Comparison of ENCODE assay signal across 8 cellular contexts in genomic region chr20:43681468-43681942, GRCh38. TPM values are rescaled to one million over a fixed set of nuclear protein-coding genes. Genes with fewer than 3 reads are reported as not detected.
DNase-seq lines count a peak whose midpoint lies in the region; ATAC-seq lines count a peak whose summit lies in the region.

No MANE protein-coding gene starts in this region.

- peaks cover 18% of the 10 kb centered on the region for H3K79me1 ChIP-seq in mesendoderm (ENCODE audit: low read length)
- H3K79me1 ChIP-seq in trophoblast cell (ENCODE audit: low read length), result no peaks in the 10 kb centered on the region

- no peak overlapping the region for H2BK12ac ChIP-seq in trophoblast cell (ENCODE audit: low read length)

- H2BK15ac ChIP-seq in mesendoderm (replicated peaks; ENCODE audit: low read depth), result no peak overlapping the region

- H3K79me2 ChIP-seq in mesendoderm (ENCODE audit: control insufficient read depth, insufficient read depth, low read length), result peaks cover 14% of the 10 kb centered on the region
- no peaks in the 10 kb centered on the region for H3K79me2 ChIP-seq in trophoblast cell (ENCODE audit: control insufficient read depth, insufficient read depth, low read length, poor library complexity)

- H3K56ac ChIP-seq in mesendoderm (ENCODE audit: low read length), result no peak overlapping the region

- H2BK5ac ChIP-seq in mesendoderm (ENCODE audit: low read length) (no peak overlapping the region), trophoblast cell (ENCODE audit: low read depth, low read length, poor library complexity) (no peak overlapping the region)

- no peak overlapping the region for H4K5ac ChIP-seq in mesendoderm (ENCODE audit: low read length)

- H3K14ac ChIP-seq in trophoblast cell (ENCODE audit: low read length), result no peak overlapping the region

- H4K8ac ChIP-seq in mesendoderm (ENCODE audit: low read depth, low read length), result no peak overlapping the region
- H4K8ac ChIP-seq in trophoblast cell (ENCODE audit: low read depth, low read length), result no peak overlapping the region

- H3K27me3 ChIP-seq in mesendoderm (ENCODE audit: insufficient read depth, low read length, poor library complexity), result no peaks in the 10 kb centered on the region
- H3K27me3 ChIP-seq in trophoblast cell (ENCODE audit: insufficient read depth, low read length), result no peaks in the 10 kb centered on the region

- no peak overlapping the region for H3K18ac ChIP-seq in mesendoderm (ENCODE audit: low read length)
- no peak overlapping the region for H3K18ac ChIP-seq in trophoblast cell (ENCODE audit: low read length)

- peaks cover 8 to 17% of the 10 kb centered on the region in 2 donors for H3K36me3 Mint-ChIP-seq in activated naive CD4-positive, alpha-beta T cell treated with anti-CD3 and anti-CD28 coated beads, Interleukin-2, amount 50 U/mL, for 72 hours

- H3K9ac ChIP-seq in mesendoderm (ENCODE audit: low read length) (no peak overlapping the region), trophoblast cell (ENCODE audit: low read length) (no peak overlapping the region)

- H3K36me3 ChIP-seq in mesendoderm (ENCODE audit: control insufficient read depth, insufficient read depth, low read length) (peaks cover 12% of the 10 kb centered on the region), trophoblast cell (ENCODE audit: control insufficient read depth in 1 of 2, insufficient read depth in 2 of 2, low read length in 2 of 2) (peaks cover 17 to 24% of the 10 kb centered on the region in 2 experiments)

- H3K27ac ChIP-seq in mesendoderm (ENCODE audit: low read depth, low read length), result no peak overlapping the region
- H3K27ac ChIP-seq in trophoblast cell (ENCODE audit: low read depth, low read length), result no peak overlapping the region

- H4K12ac ChIP-seq in trophoblast cell (ENCODE audit: low read depth, low read length), result no peak overlapping the region

- H4K91ac ChIP-seq in trophoblast cell (ENCODE audit: low read depth, low read length), result no peak overlapping the region

- H3K4ac ChIP-seq in mesendoderm (ENCODE audit: low read depth, low read length) (no peak overlapping the region), trophoblast cell (ENCODE audit: low read depth, low read length) (no peak overlapping the region)

- DNase-seq in activated naive CD4-positive, alpha-beta T cell treated with anti-CD3 and anti-CD28 coated beads, Interleukin-2, amount 50 U/mL, for 72 hours (ENCODE audit: low spot score in 2 of 2), result no peak
- DNase-seq in activated naive CD4-positive, alpha-beta T cell treated with Interleukin-2 at 50 U/mL for 16 hours, result no peak
- DNase-seq in NCI-H345 (lab: John Stamatoyannopoulos, UW), result peak; percentile 97
- peak; percentile 51 for DNase-seq in mesendoderm
- DNase-seq in COLO668 (lab: John Stamatoyannopoulos, UW; ENCODE audit: unreplicated experiment), result no peak
- DNase-seq in trophoblast cell, result no peak
- DNase-seq in activated CD4-positive, alpha-beta T cell treated with anti-CD3 and anti-CD28 coated beads for 48 hours, result no peak

- H2AK5ac ChIP-seq in mesendoderm (ENCODE audit: low read length), result no peak overlapping the region
- H2AK5ac ChIP-seq in trophoblast cell (ENCODE audit: low read length), result no peak overlapping the region

- no peak overlapping the region for H3K23ac ChIP-seq in mesendoderm (ENCODE audit: low read length)
- no peak overlapping the region for H3K23ac ChIP-seq in trophoblast cell (ENCODE audit: low read length)

- no peaks in the 10 kb centered on the region for H3K9me3 ChIP-seq in trophoblast cell (ENCODE audit: insufficient read depth, low read depth, low read length)

- peak overlapping the region; percentile 55 to 82 for H3K27ac Mint-ChIP-seq in activated naive CD4-positive, alpha-beta T cell treated with anti-CD3 and anti-CD28 coated beads, Interleukin-2, amount 50 U/mL, for 72 hours

- WGBS in mesendoderm (ENCODE audit: extremely low coverage, insufficient coverage, low lambda C conversion rate), result no CpG with 5 or more reads among the region's 8 CpGs
- WGBS in trophoblast cell (ENCODE audit: extremely low coverage, insufficient coverage, insufficient read length), result no CpG with 5 or more reads among the region's 8 CpGs

- H2BK120ac ChIP-seq in mesendoderm (ENCODE audit: low read depth, low read length) (no peak overlapping the region), trophoblast cell (ENCODE audit: insufficient read depth, low read length, poor library complexity) (no peak overlapping the region)

- ATAC-seq in activated naive CD4-positive, alpha-beta T cell treated with anti-CD3 and anti-CD28 coated beads, Interleukin-2, amount 50 U/mL, for 72 hours, result peak in 1 of 2 donors; percentile 27
- peak; percentile 9 for ATAC-seq in HG02840 (IDR thresholded peaks at IDR 0.05; ENCODE audit: low FRiP score, unreplicated experiment)

- no peaks in the 10 kb centered on the region for H3K9me3 Mint-ChIP-seq in activated naive CD4-positive, alpha-beta T cell treated with anti-CD3 and anti-CD28 coated beads, Interleukin-2, amount 50 U/mL, for 72 hours

- H3K4me3 ChIP-seq in mesendoderm (ENCODE audit: low read length), result no peak overlapping the region
- H3K4me3 ChIP-seq in trophoblast cell (ENCODE audit: low read depth, low read length), result no peak overlapping the region

- H3K4me1 ChIP-seq in mesendoderm (ENCODE audit: control insufficient read depth, low read depth, low read length), result no peaks in the 10 kb centered on the region
- H3K4me1 ChIP-seq in trophoblast cell (ENCODE audit: control insufficient read depth in 1 of 2, insufficient read depth in 2 of 2, low read length in 2 of 2), result no peaks in the 10 kb centered on the region

- H3K4me2 ChIP-seq in mesendoderm (ENCODE audit: low read length) (no peak overlapping the region), trophoblast cell (ENCODE audit: low read length) (no peak overlapping the region)

- no peak overlapping the region for H2AFZ ChIP-seq in trophoblast cell (ENCODE audit: insufficient read depth, low read length, poor library complexity)

RNA-seq across cellular contexts. Expression of gene MYBL2, which starts 14.6 kb away (rescaled TPM):
- total RNA-seq in activated naive CD4-positive, alpha-beta T cell treated with anti-CD3 and anti-CD28 coated beads, Interleukin-2, amount 50 U/mL, for 72 hours, result 100 to 1,000 TPM in 1 of 2 donors, 10 to 100 TPM in 1; 82.6 to 140 TPM
- 211 TPM for polyA plus RNA-seq in mesendoderm (2013, experiment 1 of 2)
- polyA plus RNA-seq in mesendoderm (2013, experiment 2 of 2), result 213 TPM
- polyA plus RNA-seq in trophoblast cell (2013), result 66.5 and 72.8 TPM in 2 replicates

RNA-seq across cellular contexts. Expression of gene GTSF1L, which starts 45.3 kb away (rescaled TPM):
- under 1 TPM in 1 of 2 donors, not detected in 1; 0.39 TPM for total RNA-seq in activated naive CD4-positive, alpha-beta T cell treated with anti-CD3 and anti-CD28 coated beads, Interleukin-2, amount 50 U/mL, for 72 hours
- polyA plus RNA-seq in mesendoderm (2013, experiment 1 of 2), result not detected
- polyA plus RNA-seq in mesendoderm (2013, experiment 2 of 2), result not detected
- polyA plus RNA-seq in trophoblast cell (2013), result not detected in 2 replicates

Comparison
In these comparisons a context has a peak if more than half of its experiments do, and no peak if none do; other contexts are left out.
1. DNase-seq: peak in NCI-H345 (single experiment) and mesendoderm (single experiment); none in activated naive CD4-positive, alpha-beta T cell treated with anti-CD3 and anti-CD28 coated beads, Interleukin-2, amount 50 U/mL, for 72 hours (0 of 2), activated naive CD4-positive, alpha-beta T cell treated with Interleukin-2 at 50 U/mL for 16 hours (single experiment), COLO668 (single experiment), trophoblast cell (0 of 2) and activated CD4-positive, alpha-beta T cell treated with anti-CD3 and anti-CD28 coated beads for 48 hours (single experiment).